Comparison of ENCODE assay signal across 8 cellular contexts in the genomic region with DNA sequence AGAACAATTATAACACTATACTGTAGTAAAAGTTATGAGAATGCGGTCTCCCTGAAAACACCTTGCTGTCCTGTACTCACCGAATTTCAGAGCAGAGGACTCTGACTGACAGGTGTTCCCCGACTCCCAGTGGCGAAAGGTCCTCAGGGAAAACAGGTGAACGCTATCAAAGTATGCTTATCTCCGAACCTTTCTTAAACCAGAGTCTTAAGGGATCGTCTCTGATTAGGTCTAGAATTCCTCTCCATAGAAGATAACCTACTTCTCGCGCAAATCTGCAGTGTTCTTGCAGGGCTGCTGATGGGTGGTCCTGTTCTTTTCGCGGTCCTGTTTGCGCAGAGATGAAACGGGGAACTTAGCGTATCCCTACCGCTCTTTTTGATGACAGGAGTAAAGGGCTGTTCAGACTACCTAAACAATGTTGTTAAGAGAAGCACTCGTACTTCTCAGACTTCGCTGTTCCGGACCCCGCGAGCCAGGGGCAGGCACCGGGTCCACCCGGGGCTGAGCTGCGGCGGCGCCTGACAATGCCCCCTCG. TPM values are rescaled to one million over a fixed set of nuclear protein-coding genes. Genes with fewer than 3 reads are reported as not detected.
DNase-seq lines count a peak whose midpoint lies in the region; ATAC-seq and TF ChIP-seq lines count a peak whose summit lies in the region.

No MANE protein-coding gene starts in this region.

- 1% methylated on average over 26 of the region's 26 CpGs for WGBS in esophagus, 2 donors

- H3K4me1 ChIP-seq in esophagus (ENCODE audit: control insufficient read depth in 2 of 2, insufficient read depth in 2 of 2, low read length in 1 of 2) (peaks cover 4 to 7% of the 10 kb centered on the region in 2 donors), neuron (ENCODE audit: insufficient read depth, low read length) (peaks cover 23% of the 10 kb centered on the region)

- H2AFZ ChIP-seq in neuron (ENCODE audit: low read depth, low read length): peak overlapping the region; percentile 78

- peak; percentile 35 for DNase-seq in ELR (ENCODE audit: low read depth)
- peak; percentile 8 for DNase-seq in WERI-Rb-1
- DNase-seq in ecto neural progenitor cell (ENCODE audit: low spot score): no peak
- no peak for DNase-seq in dedifferentiated amniotic fluid mesenchymal stem cell (ENCODE audit: extremely low spot score)

- H3K4me3 ChIP-seq in WERI-Rb-1 (ENCODE audit: low read depth, low read length): peak overlapping the region; percentile 77
- H3K4me3 ChIP-seq in esophagus (ENCODE audit: low read depth in 1 of 2, low read length in 2 of 2): peak overlapping the region; percentile 79 to 96
- peak overlapping the region; percentile 74 for H3K4me3 ChIP-seq in neuron (ENCODE audit: low read length)

- H3K9me3 ChIP-seq in WERI-Rb-1 (ENCODE audit: severe bottlenecking) (no peaks in the 10 kb centered on the region), esophagus (ENCODE audit: control insufficient read depth in 2 of 2, insufficient read depth in 1 of 2, low read depth in 1 of 2, low read length in 1 of 2) (no peaks in the 10 kb centered on the region), neuron (ENCODE audit: low read length) (no peaks in the 10 kb centered on the region)

- H3K27ac ChIP-seq in WERI-Rb-1: peak overlapping the region; percentile 92
- H3K27ac ChIP-seq in esophagus (ENCODE audit: low read depth in 2 of 2, low read length in 1 of 2): peak overlapping the region; percentile 95 to 98

- no peak for TF ChIP-seq CTCF in WERI-Rb-1 (IDR thresholded peaks at IDR 0.05; ENCODE audit: low read depth, low read length)

- H3K27me3 ChIP-seq in WERI-Rb-1 (ENCODE audit: insufficient read depth, low read depth, severe bottlenecking) (no peaks in the 10 kb centered on the region), esophagus (ENCODE audit: control insufficient read depth in 1 of 2, insufficient read depth in 2 of 2, low read length in 2 of 2) (no peaks in the 10 kb centered on the region), neuron (ENCODE audit: insufficient read depth, low read length) (no peaks in the 10 kb centered on the region)

- H3K36me3 ChIP-seq in WERI-Rb-1 (no peaks in the 10 kb centered on the region), esophagus (ENCODE audit: control insufficient read depth in 2 of 2, insufficient read depth in 2 of 2, low read length in 1 of 2) (no peaks in the 10 kb centered on the region), neuron (ENCODE audit: insufficient read depth, low read length) (no peaks in the 10 kb centered on the region)

- ATAC-seq in GM19438 (IDR thresholded peaks at IDR 0.05; ENCODE audit: low read depth, unreplicated experiment) (peak; percentile 4), HG03469 (IDR thresholded peaks at IDR 0.05; ENCODE audit: unreplicated experiment) (peak; percentile 13)

RNA-seq across cellular contexts. Expression of gene ZMYND11, which starts 1.0 kb away (rescaled TPM):
- polyA plus RNA-seq in esophagus: 10 to 100 TPM; 14.2 to 20.7 TPM

Comparison
In these comparisons a context has a peak if more than half of its experiments do, and no peak if none do; other contexts are left out.
1. DNase-seq: peak in ELR (single experiment) and WERI-Rb-1 (single experiment); none in ecto neural progenitor cell (single experiment) and dedifferentiated amniotic fluid mesenchymal stem cell (single experiment).
2. Peak in every context shown above with its lines, with median percentiles within 50 percentile points of each other: H3K4me3 ChIP-seq.